27 cellular contexts compared by ENCODE assay signal in genomic region chr7:151129882-151130591, GRCh38. TPM values are rescaled to one million over a fixed set of nuclear protein-coding genes. Genes with fewer than 3 reads are reported as not detected.
"Had no signal": no experiment of that assay in that cellular context is flagged by ENCODE, and none has a peak within 500 bp of the region (broad histone marks: within the 10 kb centered on the region; RNA-seq: fewer than 3 reads in every experiment).

No MANE protein-coding gene starts in this region.

- DNase-seq: activated B cell treated with CpG ODN at 0.5 μM for 24 hours; activated CD4-positive, alpha-beta T cell treated with anti-CD3 and anti-CD28 coated beads for 48 hours; activated CD8-positive, alpha-beta memory T cell treated with anti-CD3 and anti-CD28 coated beads, Interleukin-2, amount 50 U/mL, for 4 hours; activated naive CD4-positive, alpha-beta T cell treated with anti-CD3 and anti-CD28 coated beads, Interleukin-2, amount 10 ng/mL, durations not matched to agents 7 days and 5 days; activated naive CD8-positive, alpha-beta T cell treated with anti-CD3 and anti-CD28 coated beads, Interleukin-2, amount 50 U/mL, for 24 hours; activated T-cell treated with anti-CD3 and anti-CD28 coated beads, Interleukin-2, amount 50 U/mL, for 4 hours; cerebellar nuclear complex; dermis blood vessel endothelial cell; effector memory CD8-positive, alpha-beta T cell; foreskin fibroblast; naive thymus-derived CD4-positive, alpha-beta T cell; SK-N-SH; stimulated activated CD4-positive, alpha-beta T cell treated with anti-CD3 and anti-CD28 coated beads, Interleukin-4, amount 100 ng/mL, for 24 hours; stomach; T-cell; upper lobe of right lung had no signal

- H3K9ac ChIP-seq: parathyroid adenoma, SK-N-SH had no signal

- H3K9me3 ChIP-seq: ascending aorta, mucosa of descending colon, SK-N-SH, stomach, thoracic aorta, upper lobe of right lung had no signal

- H3K4me1 ChIP-seq: parathyroid adenoma, upper lobe of right lung had no signal

- H3K27ac Mint-ChIP-seq: activated B cell treated with CpG ODN at 0.5 μM for 24 hours; activated naive CD4-positive, alpha-beta T cell treated with anti-CD3 and anti-CD28 coated beads, Interleukin-2, amount 10 ng/mL, durations not matched to agents 7 days and 5 days; activated naive CD8-positive, alpha-beta T cell treated with anti-CD3 and anti-CD28 coated beads, Interleukin-2, amount 50 U/mL, for 24 hours; effector memory CD8-positive, alpha-beta T cell; memory B cell; naive thymus-derived CD4-positive, alpha-beta T cell; stimulated activated effector memory CD8-positive, alpha-beta T cell treated with anti-CD3 and anti-CD28 coated beads, Interleukin-12 subunit alpha, Interleukin-12 subunit beta, amount 100 ng/mL, for 72 hours; T-cell had no signal

- H3K4me1 Mint-ChIP-seq: activated B cell treated with CpG ODN at 0.5 μM for 24 hours; activated naive CD8-positive, alpha-beta T cell treated with anti-CD3 and anti-CD28 coated beads, Interleukin-2, amount 50 U/mL, for 24 hours; memory B cell; naive thymus-derived CD4-positive, alpha-beta T cell; stimulated activated effector memory CD8-positive, alpha-beta T cell treated with anti-CD3 and anti-CD28 coated beads, Interleukin-12 subunit alpha, Interleukin-12 subunit beta, amount 100 ng/mL, for 72 hours; T-cell had no signal

- H3K4me3 ChIP-seq: ascending aorta, mucosa of descending colon, smooth muscle cell, stomach, thoracic aorta, upper lobe of right lung had no signal

- H3K36me3 Mint-ChIP-seq: activated naive CD4-positive, alpha-beta T cell treated with anti-CD3 and anti-CD28 coated beads, Interleukin-2, amount 10 ng/mL, durations not matched to agents 7 days and 5 days had no signal

- ATAC-seq: activated naive CD8-positive, alpha-beta T cell treated with anti-CD3 and anti-CD28 coated beads, Interleukin-2, amount 50 U/mL, for 24 hours; activated T-cell treated with anti-CD3 and anti-CD28 coated beads, Interleukin-2, amount 50 U/mL, for 4 hours; effector memory CD8-positive, alpha-beta T cell; left ventricle myocardium superior; mucosa of descending colon; naive thymus-derived CD4-positive, alpha-beta T cell; sciatic nerve; stimulated activated effector memory CD8-positive, alpha-beta T cell treated with anti-CD3 and anti-CD28 coated beads, Interleukin-12 subunit alpha, Interleukin-12 subunit beta, amount 100 ng/mL, for 72 hours; T-cell; upper lobe of right lung had no signal

- H2AFZ ChIP-seq: parathyroid adenoma had no signal

- H3K9me3 Mint-ChIP-seq: activated B cell treated with CpG ODN at 0.5 μM for 24 hours; activated naive CD4-positive, alpha-beta T cell treated with anti-CD3 and anti-CD28 coated beads, Interleukin-2, amount 10 ng/mL, durations not matched to agents 7 days and 5 days; activated naive CD8-positive, alpha-beta T cell treated with anti-CD3 and anti-CD28 coated beads, Interleukin-2, amount 50 U/mL, for 24 hours; activated T-cell treated with anti-CD3 and anti-CD28 coated beads, Interleukin-2, amount 50 U/mL, for 4 hours; effector memory CD8-positive, alpha-beta T cell; memory B cell; naive thymus-derived CD4-positive, alpha-beta T cell; stimulated activated effector memory CD8-positive, alpha-beta T cell treated with anti-CD3 and anti-CD28 coated beads, Interleukin-12 subunit alpha, Interleukin-12 subunit beta, amount 100 ng/mL, for 72 hours; T-cell had no signal

- H3K27ac ChIP-seq: ascending aorta, epithelial cell of prostate, parathyroid adenoma, stomach, thoracic aorta, upper lobe of right lung had no signal

- H3K4me3 Mint-ChIP-seq: activated B cell treated with CpG ODN at 0.5 μM for 24 hours; activated naive CD4-positive, alpha-beta T cell treated with anti-CD3 and anti-CD28 coated beads, Interleukin-2, amount 10 ng/mL, durations not matched to agents 7 days and 5 days; activated naive CD8-positive, alpha-beta T cell treated with anti-CD3 and anti-CD28 coated beads, Interleukin-2, amount 50 U/mL, for 24 hours; activated T-cell treated with anti-CD3 and anti-CD28 coated beads, Interleukin-2, amount 50 U/mL, for 4 hours; effector memory CD8-positive, alpha-beta T cell; memory B cell; naive thymus-derived CD4-positive, alpha-beta T cell; stimulated activated effector memory CD8-positive, alpha-beta T cell treated with anti-CD3 and anti-CD28 coated beads, Interleukin-12 subunit alpha, Interleukin-12 subunit beta, amount 100 ng/mL, for 72 hours; T-cell had no signal

- H3K4me2 ChIP-seq: SK-N-SH, smooth muscle cell had no signal

- H3K27me3 Mint-ChIP-seq: activated B cell treated with CpG ODN at 0.5 μM for 24 hours; activated naive CD8-positive, alpha-beta T cell treated with anti-CD3 and anti-CD28 coated beads, Interleukin-2, amount 50 U/mL, for 24 hours; effector memory CD8-positive, alpha-beta T cell; memory B cell; naive thymus-derived CD4-positive, alpha-beta T cell; T-cell had no signal

- H3K9me2 ChIP-seq: SK-N-SH had no signal

- H3K27me3 ChIP-seq: ascending aorta, stomach, upper lobe of right lung had no signal

RNA-seq across cellular contexts. Expression of gene GBX1, which starts 37.5 kb away (rescaled TPM):
- total RNA-seq: activated B cell treated with CpG ODN at 0.5 μM for 24 hours; activated T-cell treated with anti-CD3 and anti-CD28 coated beads, Interleukin-2, amount 50 U/mL, for 4 hours; ascending aorta; dermis blood vessel endothelial cell; kidney epithelial cell; mucosa of descending colon; naive thymus-derived CD4-positive, alpha-beta T cell; sciatic nerve; smooth muscle cell; stomach; T-cell; thoracic aorta; upper lobe of right lung had no signal

RNA-seq across cellular contexts. Expression of gene ASB10, which starts 57.0 kb away (rescaled TPM):
- total RNA-seq: activated B cell treated with CpG ODN at 0.5 μM for 24 hours; activated T-cell treated with anti-CD3 and anti-CD28 coated beads, Interleukin-2, amount 50 U/mL, for 4 hours; ascending aorta; dermis blood vessel endothelial cell; kidney epithelial cell; mucosa of descending colon; naive thymus-derived CD4-positive, alpha-beta T cell; sciatic nerve; smooth muscle cell; stomach; T-cell; thoracic aorta; upper lobe of right lung had no signal
